In the genomic region with DNA sequence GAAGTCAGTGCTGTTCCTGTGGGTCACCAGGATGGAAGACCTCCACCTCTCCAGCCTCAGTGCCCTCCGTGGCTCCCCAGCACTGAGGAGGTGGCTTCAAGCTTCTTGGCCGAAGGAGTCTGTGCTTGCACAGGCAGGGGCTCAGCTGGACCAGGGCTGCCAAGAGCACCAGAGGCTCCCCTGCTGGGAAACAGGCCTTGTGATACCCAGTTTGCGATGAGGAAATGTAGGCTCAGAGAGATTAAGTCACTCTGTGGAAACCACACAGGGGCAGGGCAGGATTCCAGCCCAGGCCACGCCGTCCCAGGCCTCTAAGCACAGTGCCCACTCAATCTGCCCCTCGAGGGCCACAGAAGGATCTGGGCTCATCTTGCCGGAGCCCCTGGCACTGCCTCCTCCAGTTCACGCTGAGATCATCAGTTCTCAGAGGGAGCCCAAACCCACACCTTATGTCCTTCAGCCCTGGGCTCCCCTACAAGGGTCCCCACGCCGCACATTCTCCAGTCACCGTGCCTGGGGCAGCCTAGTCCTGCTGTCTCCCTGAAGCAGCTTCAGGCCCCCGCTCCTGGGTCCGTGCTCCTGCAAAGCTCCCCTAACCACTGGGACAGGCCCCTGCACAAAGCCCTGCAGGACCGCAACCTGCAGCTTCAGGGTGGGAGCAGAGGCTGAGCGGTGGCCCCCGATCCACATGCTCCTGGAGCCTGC, we compare ENCODE assay signal across 19 cellular contexts. TPM values are rescaled to one million over a fixed set of nuclear protein-coding genes. Genes with fewer than 3 reads are reported as not detected.
DNase-seq lines count a peak whose midpoint lies in the region; ATAC-seq and TF ChIP-seq lines count a peak whose summit lies in the region.
"Had no signal": no experiment of that assay in that cellular context is flagged by ENCODE, and none has a peak within 500 bp of the region (broad histone marks: within the 10 kb centered on the region; RNA-seq: fewer than 3 reads in every experiment).

No MANE protein-coding gene starts in this region.

- H4K91ac ChIP-seq in neuronal stem cell (ENCODE audit: low read depth, low read length, poor library complexity), result peak overlapping the region; percentile 48

- WGBS in neuronal stem cell (ENCODE audit: extremely low coverage in 2 of 2, insufficient read length in 2 of 2, insufficient replicate concordance in 1 of 2), 2 donors, result no CpG with 5 or more reads among the region's 16 CpGs

- no peaks in the 10 kb centered on the region for H3K36me3 ChIP-seq in RWPE2 (ENCODE audit: low read depth)
- H3K36me3 ChIP-seq in neuronal stem cell (replicated peaks in 1 of 2; ENCODE audit: control insufficient read depth in 2 of 2, insufficient read depth in 2 of 2, low read length in 2 of 2), result no peaks in the 10 kb centered on the region
- H3K36me3 ChIP-seq: esophagus squamous epithelium, left lung had no signal

- H2BK5ac ChIP-seq in neuronal stem cell (ENCODE audit: low read length), result peak overlapping the region; percentile 71

- H3K9ac ChIP-seq in neuronal stem cell (ENCODE audit: low read depth, low read length, poor library complexity), result peak overlapping the region; percentile 40

- H3K4me3 ChIP-seq in AG10803 (ENCODE audit: low read length) (no peak overlapping the region), RWPE2 (ENCODE audit: severe bottlenecking) (no peak overlapping the region), neuronal stem cell (ENCODE audit: low read length in 2 of 2) (no peak overlapping the region)
- H3K4me3 ChIP-seq: esophagus squamous epithelium, left lung, testis had no signal

- no peaks in the 10 kb centered on the region for H3K9me3 ChIP-seq in RWPE2 (ENCODE audit: severe bottlenecking)
- no peaks in the 10 kb centered on the region for H3K9me3 ChIP-seq in neuronal stem cell (replicated peaks in 1 of 2; ENCODE audit: control insufficient read depth in 2 of 2, insufficient read depth in 1 of 2, low read depth in 1 of 2, low read length in 2 of 2)
- H3K9me3 ChIP-seq: esophagus squamous epithelium, left lung, testis had no signal

- no peak for TF ChIP-seq CTCF in AG10803 (conservative IDR thresholded peaks at IDR 0.05; ENCODE audit: low read length)
- no peak for TF ChIP-seq CTCF in RWPE2 (IDR thresholded peaks at IDR 0.05; ENCODE audit: poor library complexity, severe bottlenecking)

- H3K27ac ChIP-seq in RWPE2 (ENCODE audit: poor library complexity, severe bottlenecking) (no peak overlapping the region), neuronal stem cell (replicated peaks; ENCODE audit: low read length) (no peak overlapping the region)
- H3K27ac ChIP-seq: left lung, testis had no signal

- H3K27me3 ChIP-seq in RWPE2 (ENCODE audit: insufficient read depth, poor library complexity, severe bottlenecking), result no peaks in the 10 kb centered on the region
- H3K27me3 ChIP-seq in neuronal stem cell (ENCODE audit: control insufficient read depth in 3 of 3, insufficient read depth in 3 of 3, low read depth in 1 of 3, low read length in 3 of 3), result peaks cover 0 to 26% (median 0%) of the 10 kb centered on the region in 3 experiments
- H3K27me3 ChIP-seq: testis had no signal

- no peaks in the 10 kb centered on the region for H3K4me1 ChIP-seq in RWPE2 (ENCODE audit: insufficient read depth, poor library complexity, severe bottlenecking)
- H3K4me1 ChIP-seq in neuronal stem cell (ENCODE audit: control insufficient read depth in 2 of 2, insufficient read depth in 1 of 2, low read depth in 1 of 2, low read length in 2 of 2), result peaks cover 0 to 8% of the 10 kb centered on the region in 2 donors
- H3K4me1 ChIP-seq: esophagus squamous epithelium, left lung had no signal

- H3K4me2 ChIP-seq in neuronal stem cell (ENCODE audit: insufficient read depth, low read length, poor library complexity, severe bottlenecking), result no peak overlapping the region

- H2BK120ac ChIP-seq in neuronal stem cell (ENCODE audit: low read depth, low read length), result no peak overlapping the region

- H2AK5ac ChIP-seq in neuronal stem cell (ENCODE audit: low read depth, low read length), result peak overlapping the region; percentile 91

- H3K79me1 ChIP-seq in neuronal stem cell (ENCODE audit: low read depth, low read length), result no peaks in the 10 kb centered on the region

- ATAC-seq in RWPE2 (ENCODE audit: low read depth) (no peak), GM18909 (IDR thresholded peaks at IDR 0.05; ENCODE audit: poor library complexity, unreplicated experiment) (no peak)
- ATAC-seq: left lung; natural killer cell treated with Interleukin-12 subunit alpha and Interleukin-12 subunit beta and Interleukin-15 and Interleukin-18, amount 100 ng/mL, for 72 hours had no signal

- peak overlapping the region; percentile 83 for H2BK15ac ChIP-seq in neuronal stem cell (ENCODE audit: low read length)

- no peak overlapping the region for H2AFZ ChIP-seq in neuronal stem cell (ENCODE audit: low read length)

- DNase-seq in AG10803 (ENCODE audit: low read depth) (peak; percentile 6), RWPE2 (ENCODE audit: low spot score) (peak; percentile 45), fibroblast of peridontal ligament (ENCODE audit: extremely low read depth) (peak; percentile 10), neuronal stem cell (ENCODE audit: low spot score) (no peak), NCI-H2107 treated with DMSO at 0.1 percent for 48 hours (lab: John Stamatoyannopoulos, UW; ENCODE audit: unreplicated experiment) (no peak), D341Med (ENCODE audit: low spot score) (no peak)
- no peak for DNase-seq in stimulated activated CD4-positive, alpha-beta T cell treated with anti-CD3 and anti-CD28 coated beads, Interleukin-1b, Interleukin-23, amount 100 ng/mL, for 48 hours
- DNase-seq: activated naive CD4-positive, alpha-beta T cell; activated T-cell treated with anti-CD3 and anti-CD28 coated beads, Interleukin-2, amount 50 U/mL, for 24 hours; endodermal cell; esophagus squamous epithelium; NCI-H187; NCI-H2227 treated with DMSO at 0.1 percent for 48 hours; stimulated activated CD4-positive, alpha-beta T cell treated with anti-CD3 and anti-CD28 coated beads, Interleukin-2, amount 100 ng/mL, for 48 hours; stimulated activated naive CD4-positive, alpha-beta T cell; testis had no signal

- peak overlapping the region; percentile 77 for H3K18ac ChIP-seq in neuronal stem cell (ENCODE audit: low read length)

- H3K14ac ChIP-seq in neuronal stem cell (ENCODE audit: low read length), result peak overlapping the region; percentile 66

- H3K4ac ChIP-seq in neuronal stem cell (ENCODE audit: low read length), result no peak overlapping the region

- H4K8ac ChIP-seq in neuronal stem cell (ENCODE audit: low read depth, low read length), result no peak overlapping the region

- H3K23ac ChIP-seq in neuronal stem cell (ENCODE audit: low read depth, low read length, poor library complexity), result no peak overlapping the region

- H2BK12ac ChIP-seq in neuronal stem cell (ENCODE audit: low read length), result no peak overlapping the region

RNA-seq across cellular contexts. Expression of a gene that starts 21.6 kb away (rescaled TPM):
- polyA plus RNA-seq in neuronal stem cell (2013, experiment 1 of 2), result 0.20 TPM
- polyA plus RNA-seq in neuronal stem cell (2013, experiment 2 of 2), result 0.28 TPM

Comparison
In these comparisons a context has a peak if more than half of its experiments do, and no peak if none do; other contexts are left out.
1. DNase-seq: peak in AG10803 (single experiment), RWPE2 (single experiment) and fibroblast of peridontal ligament (single experiment); none in neuronal stem cell (single experiment), NCI-H2107 treated with DMSO at 0.1 percent for 48 hours (single experiment), stimulated activated CD4-positive, alpha-beta T cell treated with anti-CD3 and anti-CD28 coated beads, Interleukin-1b, Interleukin-23, amount 100 ng/mL, for 48 hours (single experiment) and D341Med (single experiment).